Comparison of ENCODE assay signal across 8 cellular contexts in genomic region chr19:3557461-3558248, GRCh38. TPM values are rescaled to one million over a fixed set of nuclear protein-coding genes. Genes with fewer than 3 reads are reported as not detected.
DNase-seq lines count a peak whose midpoint lies in the region; ATAC-seq, FAIRE-seq and TF ChIP-seq lines count a peak whose summit lies in the region.

TSS of gene MFSD12 (minus strand) at chr19:3557586. CDS start at chr19:3557403, 183 bp downstream.

- no peaks in the 10 kb centered on the region for H3K36me3 ChIP-seq in neural cell (ENCODE audit: insufficient read depth, low read length)

- peak; percentile 21 for TF ChIP-seq EP300 in neural cell (conservative IDR thresholded peaks at IDR 0.05; ENCODE audit: poor library complexity, severe bottlenecking)

- H3K4me3 ChIP-seq in fibroblast of the aortic adventitia (ENCODE audit: low read depth, low read length) (peak within 1 kb of the TSS; percentile 95), neural cell (ENCODE audit: low read length) (peak within 1 kb of the TSS; percentile 82)

- no peak for FAIRE-seq in H54 (lab: Jason Lieb, UNC)

- H2AFZ ChIP-seq in neural cell (ENCODE audit: low read depth, low read length) = peak within 1 kb of the TSS; percentile 45

- H3K27ac ChIP-seq in RWPE1 (peak within 1 kb of the TSS; percentile 87), neural cell (ENCODE audit: low read length) (no peak within 1 kb of the TSS)

- H3K79me2 ChIP-seq in neural cell (replicated peaks; ENCODE audit: insufficient read depth, low read length) = no peaks in the 10 kb centered on the region

- H3K9me3 Mint-ChIP-seq in stimulated activated naive CD8-positive, alpha-beta T cell treated with anti-CD3 and anti-CD28 coated beads, Interleukin-15, amount 100 ng/mL, for 72 hours = no peaks in the 10 kb centered on the region

- TF ChIP-seq RAD21 in neural cell (conservative IDR thresholded peaks at IDR 0.05) = no peak

- CTCF ChIA-PET in RWPE1 (lab: Yijun Ruan, JAX) = interaction anchor here (2.1 kb wide), 1 partner anchor 12 kb away, joined by 14 read pairs; no protein-coding TSS in a partner anchor

- peak; percentile 80 for TF ChIP-seq POLR2A in H54 (IDR thresholded peaks at IDR 0.05; ENCODE audit: low read depth, low read length)

- H3K4me3 Mint-ChIP-seq in stimulated activated naive CD8-positive, alpha-beta T cell treated with anti-CD3 and anti-CD28 coated beads, Interleukin-15, amount 100 ng/mL, for 72 hours = peak within 1 kb of the TSS; percentile 93 to 97

- DNase-seq in ELR (ENCODE audit: low read depth) (peak; percentile 98), H54 (ENCODE audit: insufficient read length, low spot score) (peak; percentile 93), LoVo (ENCODE audit: low spot score) (peak; percentile 95), RWPE1 (ENCODE audit: low spot score) (peak; percentile 95), fibroblast of the aortic adventitia (ENCODE audit: low read depth) (peak; percentile 82)
- peak; percentile 92 for DNase-seq in activated T-helper 9 cell treated with anti-CD3 and anti-CD28 coated beads, Interleukin-2, amount 50 U/mL, for 16 hours (ENCODE audit: low read depth)
- peak; percentile 95 for DNase-seq in stimulated activated naive CD8-positive, alpha-beta T cell treated with anti-CD3 and anti-CD28 coated beads, Interleukin-15, amount 100 ng/mL, for 72 hours

- peaks cover 55% of the 10 kb centered on the region for H3K4me1 Mint-ChIP-seq in stimulated activated naive CD8-positive, alpha-beta T cell treated with anti-CD3 and anti-CD28 coated beads, Interleukin-15, amount 100 ng/mL, for 72 hours

- no peaks in the 10 kb centered on the region for H3K9me2 ChIP-seq in neural cell (ENCODE audit: insufficient read depth, low read length)

- no peaks in the 10 kb centered on the region for H3F3A ChIP-seq in neural cell (ENCODE audit: insufficient read depth, low read length, poor library complexity, severe bottlenecking)

- peak within 1 kb of the TSS; percentile 60 for H3K9ac ChIP-seq in neural cell (ENCODE audit: low read length)

- H4K20me1 ChIP-seq in neural cell (ENCODE audit: insufficient read depth) = no peaks in the 10 kb centered on the region

- H3K27me3 ChIP-seq in neural cell (ENCODE audit: insufficient read depth, low read depth, low read length) = no peaks in the 10 kb centered on the region

- TF ChIP-seq CTCF in RWPE1 (conservative IDR thresholded peaks at IDR 0.05; ENCODE audit: low read depth) (no peak), fibroblast of the aortic adventitia (IDR thresholded peaks at IDR 0.05; ENCODE audit: insufficient read depth, low read length) (no peak), neural cell (IDR thresholded peaks at IDR 0.05; ENCODE audit: poor library complexity, severe bottlenecking) (peak; percentile 16)

- H3K27ac Mint-ChIP-seq in stimulated activated naive CD8-positive, alpha-beta T cell treated with anti-CD3 and anti-CD28 coated beads, Interleukin-15, amount 100 ng/mL, for 72 hours = peak within 1 kb of the TSS; percentile 86 to 95

- ATAC-seq in stimulated activated naive CD8-positive, alpha-beta T cell treated with anti-CD3 and anti-CD28 coated beads, Interleukin-15, amount 100 ng/mL, for 72 hours = peak; percentile 94

- POLR2A ChIA-PET in RWPE1 (lab: Yijun Ruan, JAX; ENCODE audit: low non-redundant PET) = no interaction called here

- H3K27me3 Mint-ChIP-seq in stimulated activated naive CD8-positive, alpha-beta T cell treated with anti-CD3 and anti-CD28 coated beads, Interleukin-15, amount 100 ng/mL, for 72 hours = no peaks in the 10 kb centered on the region

- H3K9me3 ChIP-seq in neural cell (ENCODE audit: low read length) = no peaks in the 10 kb centered on the region

- peak within 1 kb of the TSS; percentile 68 for H3K4me2 ChIP-seq in neural cell (ENCODE audit: low read length)

TF ChIP-seq in neural cell, 6 proteins besides CTCF, POLR2A, EP300 and RAD21:
- TF ChIP-seq SMC3 (conservative IDR thresholded peaks at IDR 0.05; ENCODE audit: poor library complexity) (peak; percentile 26), MXI1 (conservative IDR thresholded peaks at IDR 0.05; ENCODE audit: poor library complexity, severe bottlenecking) (peak; percentile 86), REST (IDR thresholded peaks at IDR 0.05; ENCODE audit: borderline replicate concordance) (peak; percentile 11), POLR2AphosphoS5 (IDR thresholded peaks at IDR 0.05) (no peak), EZH2 (IDR thresholded peaks at IDR 0.05; ENCODE audit: borderline replicate concordance, insufficient read depth, low read length, poor library complexity, severe bottlenecking) (no peak)

RNA-seq across cellular contexts. Expression of gene MFSD12, which starts in this region (rescaled TPM):
- total RNA-seq in fibroblast of the aortic adventitia (ENCODE audit: low replicate concordance) = 51.7 and 52.6 TPM in 2 replicates
- polyA plus RNA-seq in neural cell = 38.5 and 41.4 TPM in 2 replicates
- polyA minus RNA-seq in neural cell = 40.7 and 57.9 TPM in 2 replicates
